In genomic region chr16:81574168-81574567, GRCh38 we compare ENCODE assay signal across 21 cellular contexts.
"Had no signal": no experiment of that assay in that cellular context is flagged by ENCODE, and none has a peak within 500 bp of the region (broad histone marks: within the 10 kb centered on the region; RNA-seq: fewer than 3 reads in every experiment).

No MANE protein-coding gene starts in this region.

- H3K27me3 Mint-ChIP-seq: activated naive CD8-positive, alpha-beta T cell treated with anti-CD3 and anti-CD28 coated beads for 36 hours; naive thymus-derived CD8-positive, alpha-beta T cell had no signal

- H3K27ac Mint-ChIP-seq: activated naive CD8-positive, alpha-beta T cell treated with anti-CD3 and anti-CD28 coated beads for 36 hours; neural progenitor cell had no signal

- H3K4me3 Mint-ChIP-seq: activated naive CD8-positive, alpha-beta T cell treated with anti-CD3 and anti-CD28 coated beads for 36 hours; endodermal cell; naive thymus-derived CD8-positive, alpha-beta T cell; neural progenitor cell had no signal

- DNase-seq: activated CD4-positive, alpha-beta T cell treated with anti-CD3 and anti-CD28 coated beads, Interleukin-2, amount 50 U/mL, for 4 hours; activated CD8-positive, alpha-beta memory T cell treated with anti-CD3 and anti-CD28 coated beads for 24 hours; activated CD8-positive, alpha-beta memory T cell treated with anti-CD3 and anti-CD28 coated beads, Interleukin-2, amount 50 U/mL, for 4 hours; activated naive CD4-positive, alpha-beta T cell treated with Interleukin-2 at 50 U/mL for 16 hours; activated naive CD8-positive, alpha-beta T cell treated with anti-CD3 and anti-CD28 coated beads for 36 hours; activated T-cell treated with anti-CD3 and anti-CD28 coated beads, Interleukin-2, amount 50 U/mL, for 48 hours; central memory CD4-positive, alpha-beta T cell; cortex of kidney; endodermal cell; left colon; lower lobe of right lung; naive thymus-derived CD8-positive, alpha-beta T cell; spleen; stimulated activated CD4-positive, alpha-beta T cell treated with anti-CD3 and anti-CD28 coated beads, Interleukin-4, amount 100 ng/mL, for 1 hour; T-helper 1 cell; uterus had no signal

- H3K4me2 ChIP-seq: neural progenitor cell had no signal

- H3K4me3 ChIP-seq: heart left ventricle, lower lobe of right lung, neural progenitor cell, prostate gland, spleen, uterus had no signal

- H3K36me3 ChIP-seq: heart left ventricle, lower lobe of right lung, neural progenitor cell, prostate gland, uterus had no signal

- H3K9me3 ChIP-seq: heart left ventricle, lower lobe of right lung, prostate gland, spleen, uterus had no signal

- H3K27me3 ChIP-seq: heart left ventricle, neural progenitor cell, spleen, uterus had no signal

- H3K4me1 ChIP-seq: neural progenitor cell, uterus had no signal

- H3K9ac ChIP-seq: neural progenitor cell had no signal

- H3K36me3 Mint-ChIP-seq: activated naive CD8-positive, alpha-beta T cell treated with anti-CD3 and anti-CD28 coated beads for 36 hours; naive thymus-derived CD8-positive, alpha-beta T cell; neural progenitor cell had no signal

- ATAC-seq: heart left ventricle; left colon; lower lobe of right lung; naive thymus-derived CD8-positive, alpha-beta T cell had no signal

- H3K9me3 Mint-ChIP-seq: activated naive CD8-positive, alpha-beta T cell treated with anti-CD3 and anti-CD28 coated beads for 36 hours; endodermal cell; naive thymus-derived CD8-positive, alpha-beta T cell; neural progenitor cell had no signal

- H3K27ac ChIP-seq: heart left ventricle, lower lobe of right lung, neural progenitor cell, prostate gland, spleen, uterus had no signal

- H2AFZ ChIP-seq: neural progenitor cell had no signal

- FAIRE-seq: astrocyte, islet of Langerhans had no signal
